In genomic region chr13:72199640-72200039, GRCh38 we compare ENCODE assay signal across 22 cellular contexts.
"Had no signal": no experiment of that assay in that cellular context is flagged by ENCODE, and none has a peak within 500 bp of the region (broad histone marks: within the 10 kb centered on the region; RNA-seq: fewer than 3 reads in every experiment).

No MANE protein-coding gene starts in this region.

- DNase-seq: effector memory CD8-positive, alpha-beta T cell; esophagus squamous epithelium; foreskin fibroblast; immature natural killer cell; kidney; left cardiac atrium; left ventricle myocardium inferior; lower lobe of right lung; psoas muscle; right lobe of liver; stimulated activated CD4-positive, alpha-beta T cell treated with anti-CD3 and anti-CD28 coated beads, Interleukin-4, amount 100 ng/mL, for 1 hour; stimulated activated CD8-positive, alpha-beta memory T cell treated with anti-CD3 and anti-CD28 coated beads, Interleukin-4, amount 100 ng/mL, for 48 hours; stimulated activated naive CD8-positive, alpha-beta T cell treated with anti-CD3 and anti-CD28 coated beads, Interleukin-15, Interleukin-2, amounts not matched to agents 100 U/mL and 50 U/mL, for 24 hours; thyroid gland; uterus had no signal

- H3K36me3 ChIP-seq: esophagus squamous epithelium, left ventricle myocardium inferior, lower lobe of right lung, right lobe of liver, suprapubic skin, thyroid gland, uterus had no signal

- H3K4me3 ChIP-seq: esophagus squamous epithelium, left ventricle myocardium inferior, lower lobe of right lung, psoas muscle, right lobe of liver, suprapubic skin, thyroid gland, uterus had no signal

- H3K36me3 Mint-ChIP-seq: immature natural killer cell; memory B cell; mesothelial cell of epicardium; stimulated activated effector memory CD8-positive, alpha-beta T cell treated with anti-CD3 and anti-CD28 coated beads, Interleukin-12 subunit alpha, Interleukin-12 subunit beta, amount 100 ng/mL, for 72 hours; type B pancreatic cell had no signal

- H3K9me3 Mint-ChIP-seq: memory B cell, mesothelial cell of epicardium, nephron, type B pancreatic cell had no signal

- H3K4me1 ChIP-seq: esophagus squamous epithelium, left ventricle myocardium inferior, lower lobe of right lung, psoas muscle, right lobe of liver, suprapubic skin, uterus had no signal

- H3K27ac ChIP-seq: esophagus squamous epithelium, left ventricle myocardium inferior, lower lobe of right lung, psoas muscle, right lobe of liver, suprapubic skin, thyroid gland, uterus had no signal

- H3K4me1 Mint-ChIP-seq: immature natural killer cell; memory B cell; stimulated activated effector memory CD8-positive, alpha-beta T cell treated with anti-CD3 and anti-CD28 coated beads, Interleukin-12 subunit alpha, Interleukin-12 subunit beta, amount 100 ng/mL, for 72 hours had no signal

- H3K27me3 Mint-ChIP-seq: dendritic cell treated with granulocyte-macrophage colony-stimulating factor and Interleukin-4, amounts not matched to agents 40 ng/mL and 50 ng/mL, for 4 days; effector memory CD8-positive, alpha-beta T cell; memory B cell; type B pancreatic cell had no signal

- ATAC-seq: effector memory CD8-positive, alpha-beta T cell; left cardiac atrium; lower lobe of right lung; psoas muscle; right lobe of liver; stimulated activated effector memory CD8-positive, alpha-beta T cell treated with anti-CD3 and anti-CD28 coated beads, Interleukin-12 subunit alpha, Interleukin-12 subunit beta, amount 100 ng/mL, for 72 hours; stimulated activated naive CD8-positive, alpha-beta T cell treated with anti-CD3 and anti-CD28 coated beads, Interleukin-15, Interleukin-2, amounts not matched to agents 100 U/mL and 50 U/mL, for 24 hours had no signal

- H3K27ac Mint-ChIP-seq: dendritic cell treated with granulocyte-macrophage colony-stimulating factor and Interleukin-4, amounts not matched to agents 40 ng/mL and 50 ng/mL, for 4 days; effector memory CD8-positive, alpha-beta T cell; immature natural killer cell; memory B cell; mesothelial cell of epicardium; nephron; stimulated activated effector memory CD8-positive, alpha-beta T cell treated with anti-CD3 and anti-CD28 coated beads, Interleukin-12 subunit alpha, Interleukin-12 subunit beta, amount 100 ng/mL, for 72 hours had no signal

- H3K9me3 ChIP-seq: esophagus squamous epithelium, left ventricle myocardium inferior, lower lobe of right lung, psoas muscle, right lobe of liver, suprapubic skin, thyroid gland had no signal

- H3K27me3 ChIP-seq: esophagus squamous epithelium, right lobe of liver, suprapubic skin, thyroid gland, uterus had no signal

- H3K4me3 Mint-ChIP-seq: dendritic cell treated with granulocyte-macrophage colony-stimulating factor and Interleukin-4, amounts not matched to agents 40 ng/mL and 50 ng/mL, for 4 days; effector memory CD8-positive, alpha-beta T cell; immature natural killer cell; memory B cell; mesothelial cell of epicardium; nephron; stimulated activated effector memory CD8-positive, alpha-beta T cell treated with anti-CD3 and anti-CD28 coated beads, Interleukin-12 subunit alpha, Interleukin-12 subunit beta, amount 100 ng/mL, for 72 hours; type B pancreatic cell had no signal
